In the genomic region with DNA sequence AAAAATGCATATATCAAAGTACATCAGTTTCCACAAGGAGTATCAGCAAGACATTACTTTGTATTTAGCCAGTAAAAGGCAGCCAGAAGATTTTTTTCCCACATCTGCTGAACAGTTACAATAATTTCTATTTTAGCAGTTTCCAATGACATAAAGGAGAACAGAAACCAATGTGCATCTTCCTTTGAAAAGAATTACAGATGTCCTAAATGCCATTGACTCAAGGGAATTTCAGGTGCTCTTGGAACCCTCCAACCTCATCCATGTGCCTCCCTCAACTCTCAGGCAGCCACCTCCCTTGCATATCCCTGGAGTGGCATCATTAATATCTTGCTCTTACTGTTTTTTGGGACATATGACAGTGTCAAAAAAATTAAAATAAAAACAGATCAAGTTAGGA, we compare ENCODE assay signal across 19 cellular contexts.
DNase-seq lines count a peak whose midpoint lies in the region; ATAC-seq, FAIRE-seq and TF ChIP-seq lines count a peak whose summit lies in the region.
"Had no signal": no experiment of that assay in that cellular context is flagged by ENCODE, and none has a peak within 500 bp of the region (broad histone marks: within the 10 kb centered on the region; RNA-seq: fewer than 3 reads in every experiment).

No MANE protein-coding gene starts in this region.

- intact Hi-C loops in activated CD8-positive, alpha-beta T cell treated with anti-CD3 and anti-CD28 coated beads for 36 hours (cut with micrococcal nuclease): no loop called here
- intact Hi-C loops in ovary (cut with DNase I): no loop called here

- POLR2A ChIA-PET in activated CD8-positive, alpha-beta T cell treated with anti-CD3 and anti-CD28 coated beads for 36 hours (lab: Charles Lee): no interaction called here

- no peak for DNase-seq in activated T-cell treated with anti-CD3 and anti-CD28 coated beads, Interleukin-2, amount 50 U/mL, for 4 hours
- DNase-seq in activated T-cell treated with anti-CD3 and anti-CD28 coated beads, Interleukin-2, amount 50 U/mL, for 1 hour: no peak
- no peak for DNase-seq in GM19239 (ENCODE audit: insufficient read length, low spot score)
- no peak for DNase-seq in activated CD8-positive, alpha-beta T cell treated with anti-CD3 and anti-CD28 coated beads for 36 hours
- DNase-seq in anterior cingulate cortex (lab: John Stamatoyannopoulos, UW): no peak
- DNase-seq in ovary: no peak
- DNase-seq in germinal center (ENCODE audit: low spot score): no peak
- DNase-seq: COR-L47, esophagus squamous epithelium, H9, heart right ventricle, mesendoderm, MG63, NCI-H524 treated with DMSO at 0.1 percent for 48 hours, PC-3, substantia nigra had no signal

- CTCF ChIA-PET in activated CD8-positive, alpha-beta T cell treated with anti-CD3 and anti-CD28 coated beads for 36 hours (lab: Charles Lee): no interaction called here

- H3K27me3 ChIP-seq in ovary: no peaks in the 10 kb centered on the region
- H3K27me3 ChIP-seq: esophagus squamous epithelium, heart right ventricle, MG63, SJSA1 had no signal

- peaks cover 14% of the 10 kb centered on the region for H3K9me3 Mint-ChIP-seq in activated T-cell treated with anti-CD3 and anti-CD28 coated beads, Interleukin-2, amount 50 U/mL, for 4 hours
- peaks cover 15% of the 10 kb centered on the region for H3K9me3 Mint-ChIP-seq in activated CD8-positive, alpha-beta T cell treated with anti-CD3 and anti-CD28 coated beads for 36 hours

- no peak overlapping the region for H3K4me3 ChIP-seq in skin epidermis
- no peak overlapping the region for H3K4me3 ChIP-seq in ovary
- H3K4me3 ChIP-seq: esophagus squamous epithelium, heart right ventricle, MG63, SJSA1 had no signal

- peaks cover 43% of the 10 kb centered on the region for H3K4me1 Mint-ChIP-seq in activated T-cell treated with anti-CD3 and anti-CD28 coated beads, Interleukin-2, amount 50 U/mL, for 4 hours (ENCODE audit: low read depth)
- H3K4me1 Mint-ChIP-seq in activated CD8-positive, alpha-beta T cell treated with anti-CD3 and anti-CD28 coated beads for 36 hours (ENCODE audit: low read depth): peaks cover 31% of the 10 kb centered on the region
- H3K4me1 Mint-ChIP-seq: H9 had no signal

- peak overlapping the region; percentile 59 for H3K4me3 Mint-ChIP-seq in activated T-cell treated with anti-CD3 and anti-CD28 coated beads, Interleukin-2, amount 50 U/mL, for 4 hours
- H3K4me3 Mint-ChIP-seq in activated CD8-positive, alpha-beta T cell treated with anti-CD3 and anti-CD28 coated beads for 36 hours: peak overlapping the region; percentile 47
- H3K4me3 Mint-ChIP-seq: H9 had no signal

- TF ChIP-seq POLR2A in ovary (IDR thresholded peaks at IDR 0.05): no peak

- peak overlapping the region; percentile 84 for H3K27ac Mint-ChIP-seq in activated CD8-positive, alpha-beta T cell treated with anti-CD3 and anti-CD28 coated beads for 36 hours
- H3K27ac Mint-ChIP-seq: H9 had no signal

- H3K36me3 Mint-ChIP-seq in activated T-cell treated with anti-CD3 and anti-CD28 coated beads, Interleukin-2, amount 50 U/mL, for 4 hours (ENCODE audit: insufficient read depth): no peaks in the 10 kb centered on the region
- H3K36me3 Mint-ChIP-seq in activated CD8-positive, alpha-beta T cell treated with anti-CD3 and anti-CD28 coated beads for 36 hours (ENCODE audit: low read depth): no peaks in the 10 kb centered on the region

- no peaks in the 10 kb centered on the region for H3K4me1 ChIP-seq in ovary (ENCODE audit: insufficient read depth)
- H3K4me1 ChIP-seq: SJSA1 had no signal

- no peaks in the 10 kb centered on the region for H3K36me3 ChIP-seq in ovary
- H3K36me3 ChIP-seq: esophagus squamous epithelium, heart right ventricle, MG63, SJSA1 had no signal

- ATAC-seq in activated T-cell treated with anti-CD3 and anti-CD28 coated beads, Interleukin-2, amount 50 U/mL, for 4 hours: peak in 1 of 2 donors; percentile 12
- ATAC-seq in activated CD8-positive, alpha-beta T cell treated with anti-CD3 and anti-CD28 coated beads for 36 hours: no peak
- ATAC-seq: heart right ventricle, PC-3 had no signal

- TF ChIP-seq EP300 in ovary (IDR thresholded peaks at IDR 0.05): no peak

- H3K27ac ChIP-seq in skin epidermis (peak overlapping the region in 12 of 21 experiments; percentile 4 to 88 (median 62)), ovary (no peak overlapping the region)
- H3K27ac ChIP-seq: esophagus squamous epithelium, SJSA1 had no signal

- FAIRE-seq in GM19239 (lab: Jason Lieb, UNC): peak; percentile 45
- FAIRE-seq: islet of Langerhans had no signal

- no peaks in the 10 kb centered on the region for H3K9me3 ChIP-seq in ovary
- H3K9me3 ChIP-seq: SJSA1 had no signal

- no peaks in the 10 kb centered on the region for H3K27me3 Mint-ChIP-seq in activated T-cell treated with anti-CD3 and anti-CD28 coated beads, Interleukin-2, amount 50 U/mL, for 4 hours (ENCODE audit: low read depth)
- no peaks in the 10 kb centered on the region for H3K27me3 Mint-ChIP-seq in activated CD8-positive, alpha-beta T cell treated with anti-CD3 and anti-CD28 coated beads for 36 hours

- no peak for TF ChIP-seq CTCF in activated CD8-positive, alpha-beta T cell treated with anti-CD3 and anti-CD28 coated beads for 36 hours (IDR thresholded peaks at IDR 0.05)
- TF ChIP-seq CTCF in ovary (IDR thresholded peaks at IDR 0.05): no peak

Comparison
In these comparisons a context has a peak if more than half of its experiments do, and no peak if none do; other contexts are left out.
1. H3K27ac ChIP-seq: peak in skin epidermis (12 of 21); none in ovary (0 of 2).